ENCODE assay signal across 18 cellular contexts in the genomic region with DNA sequence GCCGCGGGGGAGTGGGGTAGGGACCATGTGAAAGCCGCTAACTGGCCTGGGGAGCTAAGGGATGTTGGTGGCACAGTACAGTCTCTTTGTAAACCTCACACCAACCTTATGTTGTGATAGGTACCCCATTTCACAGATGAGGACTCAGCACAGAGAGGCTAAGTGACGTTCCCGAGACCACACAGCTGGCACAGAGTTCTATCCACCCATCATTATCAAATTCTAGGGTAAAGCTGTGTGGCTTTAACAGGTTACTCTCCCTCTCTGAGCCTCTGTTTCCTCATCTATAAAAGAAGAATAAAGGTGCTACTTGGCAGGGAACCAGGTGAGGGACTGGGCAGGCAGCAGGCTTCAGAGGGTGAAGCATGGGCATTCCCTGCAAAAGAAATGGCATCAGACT. TPM values are rescaled to one million over a fixed set of nuclear protein-coding genes. Genes with fewer than 3 reads are reported as not detected.
DNase-seq lines count a peak whose midpoint lies in the region; ATAC-seq and TF ChIP-seq lines count a peak whose summit lies in the region.
"Had no signal": no experiment of that assay in that cellular context is flagged by ENCODE, and none has a peak within 500 bp of the region (broad histone marks: within the 10 kb centered on the region; RNA-seq: fewer than 3 reads in every experiment).

No MANE protein-coding gene starts in this region.

- H3K36me3 ChIP-seq in heart left ventricle (no peaks in the 10 kb centered on the region), A673 (ENCODE audit: insufficient read depth, low read length, poor library complexity, severe bottlenecking) (no peaks in the 10 kb centered on the region)
- H3K36me3 ChIP-seq: MG63, neutrophil, WERI-Rb-1 had no signal

- H3K27me3 Mint-ChIP-seq in stimulated activated naive CD8-positive, alpha-beta T cell treated with anti-CD3 and anti-CD28 coated beads, Interleukin-15, Interleukin-2, amounts not matched to agents 100 ng/mL and 50 ng/mL, for 24 hours, result peaks cover 11% of the 10 kb centered on the region
- H3K27me3 Mint-ChIP-seq in activated CD8-positive, alpha-beta T cell treated with anti-CD3 and anti-CD28 coated beads, Interleukin-2, amount 10 ng/mL, durations not matched to agents 7 days and 5 days (ENCODE audit: low read depth), result peaks cover 28% of the 10 kb centered on the region
- H3K27me3 Mint-ChIP-seq in memory B cell, result peaks cover 2% of the 10 kb centered on the region

- no TSS peak for BruUV-seq in A673 (replicated peaks; lab: Mats Ljungman, UMichigan)

- CTCF ChIA-PET in activated CD8-positive, alpha-beta T cell treated with anti-CD3 and anti-CD28 coated beads, Interleukin-2, amount 10 ng/mL, durations not matched to agents 7 days and 5 days (lab: Charles Lee), result interaction anchor here (13.0 kb wide), 1 partner anchor 85 kb away, joined by 237 read pairs; no protein-coding TSS in a partner anchor
- CTCF ChIA-PET in A673 (lab: Charles Lee), result no interaction called here

- peaks cover 27% of the 10 kb centered on the region for H3K4me1 Mint-ChIP-seq in stimulated activated naive CD8-positive, alpha-beta T cell treated with anti-CD3 and anti-CD28 coated beads, Interleukin-15, Interleukin-2, amounts not matched to agents 100 ng/mL and 50 ng/mL, for 24 hours (ENCODE audit: low read depth)
- H3K4me1 Mint-ChIP-seq in activated CD8-positive, alpha-beta T cell treated with anti-CD3 and anti-CD28 coated beads, Interleukin-2, amount 10 ng/mL, durations not matched to agents 7 days and 5 days (ENCODE audit: low read depth), result peaks cover 42% of the 10 kb centered on the region
- H3K4me1 Mint-ChIP-seq in memory B cell, result peaks cover 30% of the 10 kb centered on the region

- TF ChIP-seq CTCF in heart left ventricle (IDR thresholded peaks at IDR 0.05), result no peak
- TF ChIP-seq CTCF in A673 (conservative IDR thresholded peaks at IDR 0.05; ENCODE audit: low read depth, low read length), result no peak

- H3K4me3 ChIP-seq in heart left ventricle (no peak overlapping the region), A673 (ENCODE audit: low read depth, low read length, poor library complexity, severe bottlenecking) (no peak overlapping the region)

- peak overlapping the region; percentile 76 for H3K4me3 Mint-ChIP-seq in stimulated activated naive CD8-positive, alpha-beta T cell treated with anti-CD3 and anti-CD28 coated beads, Interleukin-15, Interleukin-2, amounts not matched to agents 100 ng/mL and 50 ng/mL, for 24 hours
- H3K4me3 Mint-ChIP-seq in activated CD8-positive, alpha-beta T cell treated with anti-CD3 and anti-CD28 coated beads, Interleukin-2, amount 10 ng/mL, durations not matched to agents 7 days and 5 days, result peak overlapping the region; percentile 77
- H3K4me3 Mint-ChIP-seq in memory B cell, result peak overlapping the region; percentile 82

- intact Hi-C loops in heart left ventricle (cut with DNase I) (loop anchor here in 3 of 10 donors (5.0 to 10.0 kb wide), 3 partner anchors 65 to 242 kb away; partner anchors contain the start of gene RPS3 (in 2 of the 3)), A673 (cut with micrococcal nuclease; ENCODE audit: unreplicated experiment) (no loop called here)

- no peak overlapping the region for H3K27ac ChIP-seq in heart left ventricle
- no peak overlapping the region for H3K27ac ChIP-seq in A673 (ENCODE audit: low read depth, low read length, poor library complexity, severe bottlenecking)
- H3K27ac ChIP-seq: neutrophil had no signal

- H3K36me3 Mint-ChIP-seq in stimulated activated naive CD8-positive, alpha-beta T cell treated with anti-CD3 and anti-CD28 coated beads, Interleukin-15, Interleukin-2, amounts not matched to agents 100 ng/mL and 50 ng/mL, for 24 hours (ENCODE audit: low read depth), result no peaks in the 10 kb centered on the region
- no peaks in the 10 kb centered on the region for H3K36me3 Mint-ChIP-seq in activated CD8-positive, alpha-beta T cell treated with anti-CD3 and anti-CD28 coated beads, Interleukin-2, amount 10 ng/mL, durations not matched to agents 7 days and 5 days (ENCODE audit: low read depth)
- no peaks in the 10 kb centered on the region for H3K36me3 Mint-ChIP-seq in memory B cell

- H3K4me1 ChIP-seq in heart left ventricle (peaks cover 0 to 33% (median 16%) of the 10 kb centered on the region in 12 donors), A673 (ENCODE audit: insufficient read depth, low read length, poor library complexity, severe bottlenecking) (peaks cover 8% of the 10 kb centered on the region)

- H3K9me3 ChIP-seq in heart left ventricle (no peaks in the 10 kb centered on the region), A673 (ENCODE audit: low read depth, low read length, poor library complexity, severe bottlenecking) (no peaks in the 10 kb centered on the region)
- H3K9me3 ChIP-seq: MG63, neutrophil, SK-N-SH had no signal

- no peaks in the 10 kb centered on the region for H3K9me3 Mint-ChIP-seq in stimulated activated naive CD8-positive, alpha-beta T cell treated with anti-CD3 and anti-CD28 coated beads, Interleukin-15, Interleukin-2, amounts not matched to agents 100 ng/mL and 50 ng/mL, for 24 hours
- H3K9me3 Mint-ChIP-seq in activated CD8-positive, alpha-beta T cell treated with anti-CD3 and anti-CD28 coated beads, Interleukin-2, amount 10 ng/mL, durations not matched to agents 7 days and 5 days (ENCODE audit: insufficient read depth), result no peaks in the 10 kb centered on the region
- H3K9me3 Mint-ChIP-seq in memory B cell, result no peaks in the 10 kb centered on the region

- H3K27me3 ChIP-seq in heart left ventricle (no peaks in the 10 kb centered on the region), A673 (replicated peaks; ENCODE audit: insufficient read depth, low read depth, low read length, poor library complexity) (peaks cover 15% of the 10 kb centered on the region)

- no peak overlapping the region for H3K27ac Mint-ChIP-seq in stimulated activated naive CD8-positive, alpha-beta T cell treated with anti-CD3 and anti-CD28 coated beads, Interleukin-15, Interleukin-2, amounts not matched to agents 100 ng/mL and 50 ng/mL, for 24 hours
- no peak overlapping the region for H3K27ac Mint-ChIP-seq in activated CD8-positive, alpha-beta T cell treated with anti-CD3 and anti-CD28 coated beads, Interleukin-2, amount 10 ng/mL, durations not matched to agents 7 days and 5 days
- H3K27ac Mint-ChIP-seq in memory B cell, result no peak overlapping the region

- POLR2A ChIA-PET in activated CD8-positive, alpha-beta T cell treated with anti-CD3 and anti-CD28 coated beads, Interleukin-2, amount 10 ng/mL, durations not matched to agents 7 days and 5 days (lab: Charles Lee), result interaction anchor here (0.6 kb wide), 1 partner anchor 93 kb away, joined by 3 read pairs; no protein-coding TSS in a partner anchor
- POLR2A ChIA-PET in A673 (lab: Charles Lee; ENCODE audit: low non-redundant PET), result no interaction called here

- WGBS in heart left ventricle, 4 donors, result 88 to 96% (median 93%) methylated on average over 5 of the region's 5 CpGs

- DNase-seq in stimulated activated naive CD8-positive, alpha-beta T cell treated with anti-CD3 and anti-CD28 coated beads, Interleukin-15, Interleukin-2, amounts not matched to agents 100 U/mL and 50 U/mL, for 24 hours, result no peak
- no peak for DNase-seq in activated CD8-positive, alpha-beta T cell treated with anti-CD3 and anti-CD28 coated beads, Interleukin-2, amount 10 ng/mL, durations not matched to agents 7 days and 5 days
- no peak for DNase-seq in memory B cell (ENCODE audit: low spot score in 2 of 2)
- no peak for DNase-seq in heart left ventricle
- no peak for DNase-seq in SK-N-DZ (ENCODE audit: low spot score)
- no peak for DNase-seq in A673 (ENCODE audit: low spot score)
- DNase-seq in stimulated activated CD4-positive, alpha-beta T cell treated with anti-CD3 and anti-CD28 coated beads, Interleukin-2, amount 100 ng/mL, for 24 hours, result no peak
- DNase-seq: DMS79; foreskin melanocyte; MG63; NCI-H1930; NCI-H524; PC-3; SK-N-SH; stimulated activated CD4-positive, alpha-beta T cell treated with anti-CD3 and anti-CD28 coated beads, Interleukin-4, amount 100 ng/mL, for 4 hours; WERI-Rb-1 had no signal

- no peak for TF ChIP-seq POLR2A in heart left ventricle (IDR thresholded peaks at IDR 0.05)

- no peak for ATAC-seq in stimulated activated naive CD8-positive, alpha-beta T cell treated with anti-CD3 and anti-CD28 coated beads, Interleukin-15, Interleukin-2, amounts not matched to agents 100 U/mL and 50 U/mL, for 24 hours
- ATAC-seq in activated CD8-positive, alpha-beta T cell treated with anti-CD3 and anti-CD28 coated beads, Interleukin-2, amount 10 ng/mL, durations not matched to agents 7 days and 5 days, result no peak
- ATAC-seq in memory B cell (ENCODE audit: low read depth), result no peak
- ATAC-seq in heart left ventricle, result no peak
- ATAC-seq: PC-3 had no signal

RNA-seq across cellular contexts. Expression of gene GDPD5, which starts 1.4 kb away (rescaled TPM):
- total RNA-seq in activated CD8-positive, alpha-beta T cell treated with anti-CD3 and anti-CD28 coated beads, Interleukin-2, amount 10 ng/mL, durations not matched to agents 7 days and 5 days, result 10 to 100 TPM; 23.1 to 26.6 TPM
- 10 to 100 TPM in 2 of 9 donors, 1 to 10 TPM in 7; 2.0 to 12.5 (median 5.1) TPM for total RNA-seq in heart left ventricle
- polyA plus RNA-seq in heart left ventricle, result 1 to 10 TPM; 4.0 to 4.8 TPM
- polyA plus RNA-seq in SK-N-DZ (2014; cell fraction: cytosol; rRNA removed), result 1.9 and 2.7 TPM in 2 replicates
- 3.8 and 4.1 TPM in 2 replicates for polyA plus RNA-seq in SK-N-DZ (2014; cell fraction: nucleus; rRNA removed)
- 1.4 and 3.5 TPM in 2 replicates for total RNA-seq in A673 (2021)

RNA-seq across cellular contexts. Expression of gene SERPINH1, which starts 34.9 kb away (rescaled TPM):
- 10 to 100 TPM in 1 of 2 experiments, 1 to 10 TPM in 1; 9.3 to 10.8 TPM for total RNA-seq in activated CD8-positive, alpha-beta T cell treated with anti-CD3 and anti-CD28 coated beads, Interleukin-2, amount 10 ng/mL, durations not matched to agents 7 days and 5 days
- total RNA-seq in heart left ventricle (100 to 1,000 TPM in 3 of 9 donors, 10 to 100 TPM in 6; 35.7 to 211 (median 71.8) TPM), A673 (2021) (264 and 268 TPM in 2 replicates)
- 100 to 1,000 TPM in 1 of 2 donors, 10 to 100 TPM in 1; 32.5 to 190 TPM for polyA plus RNA-seq in heart left ventricle
- polyA plus RNA-seq in SK-N-DZ (2014; cell fraction: cytosol; rRNA removed), result 72.3 and 87.9 TPM in 2 replicates
- 29.8 and 41.3 TPM in 2 replicates for polyA plus RNA-seq in SK-N-DZ (2014; cell fraction: nucleus; rRNA removed)
